ENCODE assay signal across 8 cellular contexts in the genomic region with DNA sequence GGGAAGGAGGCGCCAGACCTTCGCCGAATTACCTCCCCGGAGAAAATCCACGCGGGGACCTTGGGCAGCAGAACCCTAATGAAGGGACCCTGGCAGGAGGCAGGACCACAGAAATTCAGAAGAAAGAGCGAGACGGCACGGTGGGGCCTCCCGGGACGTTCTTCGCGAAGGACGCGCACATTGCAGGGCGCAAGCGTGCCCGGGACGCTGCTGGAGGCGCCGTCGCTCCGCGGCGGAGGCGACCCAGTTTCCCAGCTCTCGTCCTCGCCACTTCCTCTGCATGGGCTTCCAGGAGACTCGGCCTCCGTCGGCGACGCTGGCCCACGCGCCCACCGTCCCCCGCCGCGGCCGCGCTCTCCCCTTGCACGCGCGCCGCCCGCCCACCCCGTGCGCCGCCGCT. TPM values are rescaled to one million over a fixed set of nuclear protein-coding genes. Genes with fewer than 3 reads are reported as not detected.
DNase-seq lines count a peak whose midpoint lies in the region; ATAC-seq and TF ChIP-seq lines count a peak whose summit lies in the region.

No MANE protein-coding gene starts in this region.

- H3K36me3 Mint-ChIP-seq in MCF 10A (ENCODE audit: insufficient read depth, unreplicated experiment) (no peaks in the 10 kb centered on the region), HFFc6 (ENCODE audit: low read depth) (no peaks in the 10 kb centered on the region)

- TF ChIP-seq POLR2A in breast epithelium (IDR thresholded peaks at IDR 0.05) = no peak
- no peak for TF ChIP-seq POLR2A in upper lobe of left lung (IDR thresholded peaks at IDR 0.05)

- peaks cover 0 to 6% of the 10 kb centered on the region in 2 donors for H3K4me1 ChIP-seq in breast epithelium
- peaks cover 9% of the 10 kb centered on the region for H3K4me1 ChIP-seq in muscle layer of colon (ENCODE audit: insufficient read depth, low read length)
- H3K4me1 ChIP-seq in upper lobe of left lung = peaks cover 8 to 14% (median 12%) of the 10 kb centered on the region in 4 donors

- H3K4me3 Mint-ChIP-seq in MCF 10A (ENCODE audit: unreplicated experiment) (no peak overlapping the region), HFFc6 (no peak overlapping the region)

- H3K27ac ChIP-seq in breast epithelium (no peak overlapping the region), dorsolateral prefrontal cortex (peak overlapping the region in 13 of 59 donors; percentile 5 to 61 (median 32)), muscle layer of colon (ENCODE audit: low read depth, low read length) (no peak overlapping the region), upper lobe of left lung (no peak overlapping the region)

- DNase-seq in breast epithelium (ENCODE audit: low spot score in 2 of 2) = no peak
- no peak for DNase-seq in MCF 10A (ENCODE audit: unreplicated experiment)
- DNase-seq in dorsolateral prefrontal cortex = peak in 1 of 10 donors; percentile 50
- peak in 1 of 2 donors; percentile 87 for DNase-seq in upper lobe of left lung
- DNase-seq in HFFc6 = no peak
- DNase-seq in SW 1271 (lab: John Stamatoyannopoulos, UW) = no peak

- TF ChIP-seq CTCF in breast epithelium (IDR thresholded peaks at IDR 0.05) = no peak
- TF ChIP-seq CTCF in MCF 10A (IDR thresholded peaks at IDR 0.05; ENCODE audit: unreplicated experiment) = no peak
- TF ChIP-seq CTCF in dorsolateral prefrontal cortex (IDR thresholded peaks at IDR 0.05 in 54 of 56, conservative IDR thresholded peaks at IDR 0.05 in 2 of 56; ENCODE audit: low read depth in 1 of 56, partially characterized antibody in 56 of 56) = peak in 1 of 56 donors; percentile 11
- TF ChIP-seq CTCF in upper lobe of left lung (IDR thresholded peaks at IDR 0.05) = peak in 1 of 6 experiments; percentile 13
- TF ChIP-seq CTCF in HFFc6 (IDR thresholded peaks at IDR 0.05) = no peak

- H3K27me3 ChIP-seq in breast epithelium (no peaks in the 10 kb centered on the region), dorsolateral prefrontal cortex (peaks cover 0 to 23% (median 0%) of the 10 kb centered on the region in 45 donors), muscle layer of colon (ENCODE audit: control insufficient read depth in 1 of 2, insufficient read depth in 2 of 2, low read length in 2 of 2) (peaks cover 0 to 4% of the 10 kb centered on the region in 2 donors), upper lobe of left lung (peaks cover 0 to 7% (median 0%) of the 10 kb centered on the region in 4 donors)

- H3K27me3 Mint-ChIP-seq in MCF 10A (ENCODE audit: insufficient read depth, unreplicated experiment) (no peaks in the 10 kb centered on the region), HFFc6 (ENCODE audit: insufficient read depth) (peaks cover 5% of the 10 kb centered on the region)

- POLR2A ChIA-PET in MCF 10A (lab: Yijun Ruan, JAX) = no interaction called here

- intact Hi-C loops in breast epithelium (cut with DNase I; ENCODE audit: low total_unique reads) = no loop called here
- intact Hi-C loops in MCF 10A (cut with micrococcal nuclease) = no loop called here
- intact Hi-C loops in dorsolateral prefrontal cortex (cut with DNase I) = no loop called here

- TF ChIP-seq EP300 in upper lobe of left lung (IDR thresholded peaks at IDR 0.05) = no peak

- no TSS peak for BruUV-seq in MCF 10A (replicated peaks; lab: Mats Ljungman, UMichigan)

- no peak overlapping the region for H3K27ac Mint-ChIP-seq in MCF 10A (ENCODE audit: low read depth, unreplicated experiment)
- no peak overlapping the region for H3K27ac Mint-ChIP-seq in HFFc6

- H3K9me3 Mint-ChIP-seq in MCF 10A (ENCODE audit: unreplicated experiment) (no peaks in the 10 kb centered on the region), HFFc6 (no peaks in the 10 kb centered on the region)

- ATAC-seq in upper lobe of left lung (ENCODE audit: low FRiP score in 2 of 2) (peak in 1 of 2 donors; percentile 68), GM18861 (IDR thresholded peaks at IDR 0.05; ENCODE audit: unreplicated experiment) (no peak)

- H3K36me3 ChIP-seq in breast epithelium (no peaks in the 10 kb centered on the region), muscle layer of colon (ENCODE audit: insufficient read depth, low read length) (no peaks in the 10 kb centered on the region), upper lobe of left lung (no peaks in the 10 kb centered on the region)

- H3K9ac ChIP-seq in muscle layer of colon (ENCODE audit: low read length) = no peak overlapping the region

- CTCF ChIA-PET in MCF 10A (lab: Yijun Ruan, JAX) = no interaction called here

- H3K9me3 ChIP-seq in breast epithelium (no peaks in the 10 kb centered on the region), muscle layer of colon (ENCODE audit: low read length) (no peaks in the 10 kb centered on the region), upper lobe of left lung (no peaks in the 10 kb centered on the region)

- H3K4me1 Mint-ChIP-seq in MCF 10A (ENCODE audit: insufficient read depth, unreplicated experiment) = no peaks in the 10 kb centered on the region
- peaks cover 21% of the 10 kb centered on the region for H3K4me1 Mint-ChIP-seq in HFFc6 (ENCODE audit: low read depth)

- H3K4me3 ChIP-seq in breast epithelium (peak overlapping the region; percentile 11 to 68 (median 48)), dorsolateral prefrontal cortex (peak overlapping the region in 55 of 59 donors; percentile 4 to 63 (median 41)), muscle layer of colon (ENCODE audit: low read depth in 1 of 2, low read length in 2 of 2) (peak overlapping the region; percentile 18 to 23), upper lobe of left lung (peak overlapping the region in 3 of 4 donors; percentile 23 to 41 (median 30))

- WGBS in upper lobe of left lung, 2 donors = 3 to 36% methylated on average over 6 to 28 of the region's 50 CpGs

RNA-seq across cellular contexts. Expression of gene SMAD3, which starts 31.9 kb away (rescaled TPM):
- total RNA-seq in breast epithelium (10 to 100 TPM; 22.5 to 44.6 (median 33.4) TPM), MCF 10A (2022) (19.9 and 26.1 TPM in 2 replicates), dorsolateral prefrontal cortex (10 to 100 TPM; 14.8 to 63.4 (median 37.5) TPM), upper lobe of left lung (10 to 100 TPM; 31.7 to 44.5 (median 36.3) TPM)
- 100 to 1,000 TPM in 4 of 6 experiments, 10 to 100 TPM in 2; 54.3 to 132 (median 118) TPM for total RNA-seq in HFFc6 (2021; fragmentation: NEBNext Ultra II Directional; extraction: Animal tissue kit (Norgen Biotek cat#: 25700))
